Comparison of ENCODE assay signal across 1 cellular context in genomic region chr2:38598991-38599295, GRCh38.
TF ChIP-seq lines count a peak whose summit lies in the region.

No MANE protein-coding gene starts in this region.

TF ChIP-seq in GM12878, 131 proteins besides CTCF, POLR2A, EP300 and RAD21:
- TF ChIP-seq MEF2A (IDR thresholded peaks at IDR 0.05; ENCODE audit: insufficient read depth, low read depth, low read length) = no peak
- TF ChIP-seq SMAD1 (IDR thresholded peaks at IDR 0.05; ENCODE audit: low read depth, partially characterized antibody) = peak; percentile 33
- no peak for TF ChIP-seq SREBF1 (IDR thresholded peaks at IDR 0.05; ENCODE audit: low read length)
- TF ChIP-seq IKZF1 (conservative IDR thresholded peaks at IDR 0.05) = no peak
